Comparison of ENCODE assay signal across 8 cellular contexts in genomic region chr19:58150328-58150921, GRCh38. TPM values are rescaled to one million over a fixed set of nuclear protein-coding genes. Genes with fewer than 3 reads are reported as not detected.
A peak's percentile ranks its signal among the peaks of the same experiment; 100 is the strongest.
DNase-seq lines count a peak whose midpoint lies in the region; ATAC-seq and TF ChIP-seq lines count a peak whose summit lies in the region.

TSS of gene ZNF329 (minus strand) at chr19:58150789. CDS start at chr19:58129503, 21,286 bp downstream.

- H3K27ac ChIP-seq in dorsolateral prefrontal cortex (peak within 1 kb of the TSS in 56 of 59 donors; percentile 28 to 93 (median 82)), right lobe of liver (peak within 1 kb of the TSS; percentile 25 to 79 (median 74))

- intact Hi-C loops in dorsolateral prefrontal cortex (cut with DNase I) (loop anchor here (5.0 to 10.0 kb wide), 4 partner anchors 148 to 1046 kb away; partner anchors contain the start of genes ZNF606 (in 2 of the 2), ZNF776 (in 2 of the 2) and ERVK3-1 (in 1 of the 2)), right lobe of liver (cut with DNase I) (loop anchor here in 1 of 2 donors (10.0 kb wide), 1 partner anchor 416 kb away; no protein-coding TSS in a partner anchor)

- under 1% methylated on average over 22 of the region's 62 CpGs for WGBS in right lobe of liver (ENCODE audit: insufficient coverage, low coverage, low lambda C conversion rate, missing lambda C conversion rate)

- DNase-seq in NCI-H524 (lab: John Stamatoyannopoulos, UW) (peak; percentile 77 to 84), dorsolateral prefrontal cortex (peak; percentile 71 to 92 (median 82)), right lobe of liver (peak; percentile 88 to 93 (median 93))
- DNase-seq in activated CD4-positive, alpha-beta T cell treated with anti-CD3 and anti-CD28 coated beads, Interleukin-2, amount 50 U/mL, for 48 hours = peak; percentile 94
- peak; percentile 94 for DNase-seq in stimulated activated CD4-positive, alpha-beta T cell treated with anti-CD3 and anti-CD28 coated beads, Interleukin-4, amount 100 ng/mL, for 1 hour

- peak; percentile 53 for ATAC-seq in HG03135 (IDR thresholded peaks at IDR 0.05; ENCODE audit: unreplicated experiment)
- ATAC-seq in right lobe of liver = peak; percentile 62 to 81 (median 70)
- no peak for ATAC-seq in GM19467 (IDR thresholded peaks at IDR 0.05; ENCODE audit: unreplicated experiment)

- H3K27me3 ChIP-seq in dorsolateral prefrontal cortex = no peaks in the 10 kb centered on the region
- no peaks in the 10 kb centered on the region for H3K27me3 ChIP-seq in right lobe of liver

- peak within 1 kb of the TSS; percentile 72 to 100 (median 92) for H3K4me3 ChIP-seq in dorsolateral prefrontal cortex
- H3K4me3 ChIP-seq in right lobe of liver = peak within 1 kb of the TSS; percentile 70 to 84 (median 71)

- TF ChIP-seq CTCF in dorsolateral prefrontal cortex (IDR thresholded peaks at IDR 0.05 in 54 of 56, conservative IDR thresholded peaks at IDR 0.05 in 2 of 56; ENCODE audit: low read depth in 1 of 56, partially characterized antibody in 56 of 56) (peak in 46 of 56 donors; percentile 10 to 61 (median 40)), right lobe of liver (IDR thresholded peaks at IDR 0.05) (no peak)

- TF ChIP-seq POLR2A in GM18526 (IDR thresholded peaks at IDR 0.05; ENCODE audit: extremely low read depth, insufficient read length) (peak; percentile 81), right lobe of liver (IDR thresholded peaks at IDR 0.05) (peak; percentile 39)

- peaks cover 0 to 9% (median 3%) of the 10 kb centered on the region in 4 donors for H3K9me3 ChIP-seq in right lobe of liver

- H3K4me1 ChIP-seq in right lobe of liver = peaks cover 0 to 19% (median 2%) of the 10 kb centered on the region in 4 donors

- H3K36me3 ChIP-seq in right lobe of liver = no peaks in the 10 kb centered on the region

RNA-seq across cellular contexts. Expression of gene ZNF329, which starts in this region (rescaled TPM):
- total RNA-seq in dorsolateral prefrontal cortex (10 to 100 TPM; 11.7 to 25.0 (median 17.8) TPM), right lobe of liver (1 to 10 TPM; 2.0 to 7.2 (median 2.9) TPM)

Comparison
In these comparisons a context has a peak if more than half of its experiments do, and no peak if none do; other contexts are left out.
1. CTCF ChIP-seq: peak in dorsolateral prefrontal cortex (46 of 56); none in right lobe of liver (0 of 4).
2. Peak in every context shown above with its lines, with median percentiles within 50 percentile points of each other: DNase-seq.